In the genomic region with DNA sequence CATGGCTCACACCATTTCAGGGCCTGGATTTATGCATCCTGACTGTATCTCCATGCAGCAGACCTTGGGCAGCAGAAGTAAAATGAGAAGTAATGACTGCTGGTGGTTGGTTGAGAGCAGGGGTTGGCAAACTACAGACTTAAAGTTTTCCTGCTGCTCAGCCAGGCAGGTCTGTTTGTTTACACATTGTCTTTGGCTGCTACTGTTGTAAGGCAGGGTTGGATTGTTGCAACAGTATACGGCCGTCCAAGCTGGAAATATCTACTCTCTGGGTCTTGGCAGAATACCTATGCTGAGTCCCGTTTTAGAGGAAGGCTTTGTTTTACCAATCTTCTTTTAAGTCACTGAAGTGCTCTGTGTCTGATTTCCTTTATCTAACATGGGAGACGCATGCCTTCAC, we compare ENCODE assay signal across 1 cellular context.
TF ChIP-seq lines count a peak whose summit lies in the region.

No MANE protein-coding gene starts in this region.

TF ChIP-seq in GM23338, 12 proteins besides CTCF, POLR2A, EP300 and RAD21:
- TF ChIP-seq, protein P1, sequence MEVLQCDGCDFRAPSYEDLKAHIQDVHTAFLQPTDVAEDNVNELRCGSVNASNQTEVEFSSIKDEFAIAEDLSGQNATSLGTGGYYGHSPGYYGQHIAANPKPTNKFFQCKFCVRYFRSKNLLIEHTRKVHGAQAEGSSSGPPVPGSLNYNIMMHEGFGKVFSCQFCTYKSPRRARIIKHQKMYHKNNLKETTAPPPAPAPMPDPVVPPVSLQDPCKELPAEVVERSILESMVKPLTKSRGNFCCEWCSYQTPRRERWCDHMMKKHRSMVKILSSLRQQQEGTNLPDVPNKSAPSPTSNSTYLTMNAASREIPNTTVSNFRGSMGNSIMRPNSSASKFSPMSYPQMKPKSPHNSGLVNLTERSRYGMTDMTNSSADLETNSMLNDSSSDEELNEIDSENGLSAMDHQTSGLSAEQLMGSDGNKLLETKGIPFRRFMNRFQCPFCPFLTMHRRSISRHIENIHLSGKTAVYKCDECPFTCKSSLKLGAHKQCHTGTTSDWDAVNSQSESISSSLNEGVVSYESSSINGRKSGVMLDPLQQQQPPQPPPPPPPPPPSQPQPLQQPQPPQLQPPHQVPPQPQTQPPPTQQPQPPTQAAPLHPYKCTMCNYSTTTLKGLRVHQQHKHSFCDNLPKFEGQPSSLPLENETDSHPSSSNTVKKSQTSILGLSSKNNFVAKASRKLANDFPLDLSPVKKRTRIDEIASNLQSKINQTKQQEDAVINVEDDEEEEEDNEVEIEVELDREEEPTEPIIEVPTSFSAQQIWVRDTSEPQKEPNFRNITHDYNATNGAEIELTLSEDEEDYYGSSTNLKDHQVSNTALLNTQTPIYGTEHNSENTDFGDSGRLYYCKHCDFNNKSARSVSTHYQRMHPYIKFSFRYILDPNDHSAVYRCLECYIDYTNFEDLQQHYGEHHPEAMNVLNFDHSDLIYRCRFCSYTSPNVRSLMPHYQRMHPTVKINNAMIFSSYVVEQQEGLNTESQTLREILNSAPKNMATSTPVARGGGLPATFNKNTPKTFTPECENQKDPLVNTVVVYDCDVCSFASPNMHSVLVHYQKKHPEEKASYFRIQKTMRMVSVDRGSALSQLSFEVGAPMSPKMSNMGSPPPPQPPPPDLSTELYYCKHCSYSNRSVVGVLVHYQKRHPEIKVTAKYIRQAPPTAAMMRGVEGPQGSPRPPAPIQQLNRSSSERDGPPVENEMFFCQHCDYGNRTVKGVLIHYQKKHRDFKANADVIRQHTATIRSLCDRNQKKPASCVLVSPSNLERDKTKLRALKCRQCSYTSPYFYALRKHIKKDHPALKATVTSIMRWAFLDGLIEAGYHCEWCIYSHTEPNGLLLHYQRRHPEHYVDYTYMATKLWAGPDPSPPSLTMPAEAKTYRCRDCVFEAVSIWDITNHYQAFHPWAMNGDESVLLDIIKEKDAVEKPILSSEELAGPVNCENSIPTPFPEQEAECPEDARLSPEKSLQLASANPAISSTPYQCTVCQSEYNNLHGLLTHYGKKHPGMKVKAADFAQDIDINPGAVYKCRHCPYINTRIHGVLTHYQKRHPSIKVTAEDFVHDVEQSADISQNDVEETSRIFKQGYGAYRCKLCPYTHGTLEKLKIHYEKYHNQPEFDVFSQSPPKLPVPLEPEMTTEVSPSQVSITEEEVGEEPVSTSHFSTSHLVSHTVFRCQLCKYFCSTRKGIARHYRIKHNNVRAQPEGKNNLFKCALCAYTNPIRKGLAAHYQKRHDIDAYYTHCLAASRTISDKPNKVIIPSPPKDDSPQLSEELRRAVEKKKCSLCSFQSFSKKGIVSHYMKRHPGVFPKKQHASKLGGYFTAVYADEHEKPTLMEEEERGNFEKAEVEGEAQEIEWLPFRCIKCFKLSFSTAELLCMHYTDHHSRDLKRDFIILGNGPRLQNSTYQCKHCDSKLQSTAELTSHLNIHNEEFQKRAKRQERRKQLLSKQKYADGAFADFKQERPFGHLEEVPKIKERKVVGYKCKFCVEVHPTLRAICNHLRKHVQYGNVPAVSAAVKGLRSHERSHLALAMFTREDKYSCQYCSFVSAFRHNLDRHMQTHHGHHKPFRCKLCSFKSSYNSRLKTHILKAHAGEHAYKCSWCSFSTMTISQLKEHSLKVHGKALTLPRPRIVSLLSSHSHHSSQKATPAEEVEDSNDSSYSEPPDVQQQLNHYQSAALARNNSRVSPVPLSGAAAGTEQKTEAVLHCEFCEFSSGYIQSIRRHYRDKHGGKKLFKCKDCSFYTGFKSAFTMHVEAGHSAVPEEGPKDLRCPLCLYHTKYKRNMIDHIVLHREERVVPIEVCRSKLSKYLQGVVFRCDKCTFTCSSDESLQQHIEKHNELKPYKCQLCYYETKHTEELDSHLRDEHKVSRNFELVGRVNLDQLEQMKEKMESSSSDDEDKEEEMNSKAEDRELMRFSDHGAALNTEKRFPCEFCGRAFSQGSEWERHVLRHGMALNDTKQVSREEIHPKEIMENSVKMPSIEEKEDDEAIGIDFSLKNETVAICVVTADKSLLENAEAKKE (CRISPR knock-in tag; IDR thresholded peaks at IDR 0.05) = no peak
